Comparison of ENCODE assay signal across 20 cellular contexts in genomic region chr18:59915606-59916005, GRCh38. TPM values are rescaled to one million over a fixed set of nuclear protein-coding genes. Genes with fewer than 3 reads are reported as not detected.
"Had no signal": no experiment of that assay in that cellular context is flagged by ENCODE, and none has a peak within 500 bp of the region (broad histone marks: within the 10 kb centered on the region; RNA-seq: fewer than 3 reads in every experiment).

No MANE protein-coding gene starts in this region.

- H3K36me3 ChIP-seq: brain microvascular endothelial cell, neutrophil, right atrium auricular region, stomach, thoracic aorta, WERI-Rb-1 had no signal

- H3K4me3 ChIP-seq: lung, right atrium auricular region, skin epidermis, stomach, thoracic aorta had no signal

- H3K27me3 ChIP-seq: brain microvascular endothelial cell, foreskin keratinocyte, neutrophil, right atrium auricular region had no signal

- H3K27ac ChIP-seq: brain microvascular endothelial cell, foreskin keratinocyte, neutrophil, right atrium auricular region, skin epidermis, stomach, thoracic aorta, WERI-Rb-1 had no signal

- H3K4me1 ChIP-seq: right atrium auricular region had no signal

- H3K9me3 ChIP-seq: neutrophil, right atrium auricular region, thoracic aorta had no signal

- DNase-seq: activated CD4-positive, alpha-beta T cell treated with anti-CD3 and anti-CD28 coated beads for 48 hours; activated effector memory CD4-positive, alpha-beta T cell treated with Interleukin-2 at 50 U/mL for 16 hours; activated T-cell treated with anti-CD3 and anti-CD28 coated beads, Interleukin-2, amount 50 U/mL, for 24 hours; amniotic stem cell; brain microvascular endothelial cell; dermis blood vessel endothelial cell; immature natural killer cell; naive thymus-derived CD4-positive, alpha-beta T cell; posterior cingulate gyrus; stimulated activated CD4-positive, alpha-beta T cell treated with anti-CD3 and anti-CD28 coated beads, Interleukin-4, amount 100 ng/mL, for 4 hours; stomach; WERI-Rb-1 had no signal

- ATAC-seq: activated naive CD4-positive, alpha-beta T cell treated with anti-CD3 and anti-CD28 coated beads, Interleukin-2, amount 50 U/mL, for 72 hours; esophagus mucosa; foreskin keratinocyte; naive thymus-derived CD4-positive, alpha-beta T cell had no signal

RNA-seq across cellular contexts. Expression of gene PMAIP1, which starts 15.8 kb away (rescaled TPM):
- total RNA-seq: thoracic aorta had no signal
